Comparison of ENCODE assay signal across 2 cellular contexts in the genomic region with DNA sequence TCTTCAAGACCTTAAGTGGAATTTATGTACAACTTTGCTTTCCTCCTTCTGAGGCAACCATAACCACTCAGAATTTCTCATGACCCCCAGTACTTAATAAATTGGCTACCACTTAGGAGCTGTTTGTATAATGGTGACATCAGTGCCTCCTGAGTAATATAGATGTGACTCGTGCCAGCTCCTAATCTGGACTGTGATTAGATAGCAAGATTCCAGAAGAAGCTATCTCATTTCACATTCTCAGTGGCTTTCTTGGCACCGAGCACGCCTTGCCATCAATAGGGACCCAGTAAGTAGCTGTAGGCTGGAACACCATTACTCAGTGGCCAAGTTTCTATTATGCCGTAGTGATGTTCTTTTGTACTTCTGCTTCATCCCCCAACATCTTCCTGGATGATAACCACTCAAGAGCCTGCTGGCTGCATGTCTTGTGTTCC.
TF ChIP-seq lines count a peak whose summit lies in the region.

No MANE protein-coding gene starts in this region.

TF ChIP-seq in A549, 52 proteins besides CTCF, POLR2A, EP300 and RAD21 (continued from another document):
- TF ChIP-seq CHD4 (IDR thresholded peaks at IDR 0.05; ENCODE audit: borderline replicate concordance) (no peak), KDM1A (IDR thresholded peaks at IDR 0.05; ENCODE audit: low read depth) (no peak), FOXS1 (CRISPR knock-in tag; IDR thresholded peaks at IDR 0.05) (no peak), CBX2 (IDR thresholded peaks at IDR 0.05; ENCODE audit: borderline replicate concordance, low read depth) (no peak), CHD2 (IDR thresholded peaks at IDR 0.05; ENCODE audit: low read length, partially characterized antibody) (no peak)
- TF ChIP-seq, protein P1, sequence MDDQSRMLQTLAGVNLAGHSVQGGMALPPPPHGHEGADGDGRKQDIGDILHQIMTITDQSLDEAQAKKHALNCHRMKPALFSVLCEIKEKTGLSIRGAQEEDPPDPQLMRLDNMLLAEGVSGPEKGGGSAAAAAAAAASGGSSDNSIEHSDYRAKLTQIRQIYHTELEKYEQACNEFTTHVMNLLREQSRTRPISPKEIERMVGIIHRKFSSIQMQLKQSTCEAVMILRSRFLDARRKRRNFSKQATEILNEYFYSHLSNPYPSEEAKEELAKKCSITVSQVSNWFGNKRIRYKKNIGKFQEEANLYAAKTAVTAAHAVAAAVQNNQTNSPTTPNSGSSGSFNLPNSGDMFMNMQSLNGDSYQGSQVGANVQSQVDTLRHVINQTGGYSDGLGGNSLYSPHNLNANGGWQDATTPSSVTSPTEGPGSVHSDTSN (IDR thresholded peaks at IDR 0.05) = no peak
- TF ChIP-seq, protein P2, sequence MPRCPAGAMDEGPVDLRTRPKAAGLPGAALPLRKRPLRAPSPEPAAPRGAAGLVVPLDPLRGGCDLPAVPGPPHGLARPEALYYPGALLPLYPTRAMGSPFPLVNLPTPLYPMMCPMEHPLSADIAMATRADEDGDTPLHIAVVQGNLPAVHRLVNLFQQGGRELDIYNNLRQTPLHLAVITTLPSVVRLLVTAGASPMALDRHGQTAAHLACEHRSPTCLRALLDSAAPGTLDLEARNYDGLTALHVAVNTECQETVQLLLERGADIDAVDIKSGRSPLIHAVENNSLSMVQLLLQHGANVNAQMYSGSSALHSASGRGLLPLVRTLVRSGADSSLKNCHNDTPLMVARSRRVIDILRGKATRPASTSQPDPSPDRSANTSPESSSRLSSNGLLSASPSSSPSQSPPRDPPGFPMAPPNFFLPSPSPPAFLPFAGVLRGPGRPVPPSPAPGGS (IDR thresholded peaks at IDR 0.05) = no peak
- TF ChIP-seq, protein P3, sequence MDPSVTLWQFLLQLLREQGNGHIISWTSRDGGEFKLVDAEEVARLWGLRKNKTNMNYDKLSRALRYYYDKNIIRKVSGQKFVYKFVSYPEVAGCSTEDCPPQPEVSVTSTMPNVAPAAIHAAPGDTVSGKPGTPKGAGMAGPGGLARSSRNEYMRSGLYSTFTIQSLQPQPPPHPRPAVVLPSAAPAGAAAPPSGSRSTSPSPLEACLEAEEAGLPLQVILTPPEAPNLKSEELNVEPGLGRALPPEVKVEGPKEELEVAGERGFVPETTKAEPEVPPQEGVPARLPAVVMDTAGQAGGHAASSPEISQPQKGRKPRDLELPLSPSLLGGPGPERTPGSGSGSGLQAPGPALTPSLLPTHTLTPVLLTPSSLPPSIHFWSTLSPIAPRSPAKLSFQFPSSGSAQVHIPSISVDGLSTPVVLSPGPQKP (IDR thresholded peaks at IDR 0.05; ENCODE audit: low read depth, low read length) = no peak

TF ChIP-seq in HEK293, 187 proteins besides CTCF, POLR2A, EP300 and RAD21 (continued from another document and continues in another):
- TF ChIP-seq, protein P4, sequence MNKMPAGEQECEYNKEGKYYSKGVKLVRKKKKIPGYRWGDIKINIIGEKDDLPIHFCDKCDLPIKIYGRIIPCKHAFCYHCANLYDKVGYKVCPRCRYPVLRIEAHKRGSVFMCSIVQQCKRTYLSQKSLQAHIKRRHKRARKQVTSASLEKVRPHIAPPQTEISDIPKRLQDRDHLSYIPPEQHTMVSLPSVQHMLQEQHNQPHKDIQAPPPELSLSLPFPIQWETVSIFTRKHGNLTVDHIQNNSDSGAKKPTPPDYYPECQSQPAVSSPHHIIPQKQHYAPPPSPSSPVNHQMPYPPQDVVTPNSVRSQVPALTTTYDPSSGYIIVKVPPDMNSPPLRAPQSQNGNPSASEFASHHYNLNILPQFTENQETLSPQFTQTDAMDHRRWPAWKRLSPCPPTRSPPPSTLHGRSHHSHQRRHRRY (tag by site-specific recombination; IDR thresholded peaks at IDR 0.05) = no peak
- TF ChIP-seq, protein P5, sequence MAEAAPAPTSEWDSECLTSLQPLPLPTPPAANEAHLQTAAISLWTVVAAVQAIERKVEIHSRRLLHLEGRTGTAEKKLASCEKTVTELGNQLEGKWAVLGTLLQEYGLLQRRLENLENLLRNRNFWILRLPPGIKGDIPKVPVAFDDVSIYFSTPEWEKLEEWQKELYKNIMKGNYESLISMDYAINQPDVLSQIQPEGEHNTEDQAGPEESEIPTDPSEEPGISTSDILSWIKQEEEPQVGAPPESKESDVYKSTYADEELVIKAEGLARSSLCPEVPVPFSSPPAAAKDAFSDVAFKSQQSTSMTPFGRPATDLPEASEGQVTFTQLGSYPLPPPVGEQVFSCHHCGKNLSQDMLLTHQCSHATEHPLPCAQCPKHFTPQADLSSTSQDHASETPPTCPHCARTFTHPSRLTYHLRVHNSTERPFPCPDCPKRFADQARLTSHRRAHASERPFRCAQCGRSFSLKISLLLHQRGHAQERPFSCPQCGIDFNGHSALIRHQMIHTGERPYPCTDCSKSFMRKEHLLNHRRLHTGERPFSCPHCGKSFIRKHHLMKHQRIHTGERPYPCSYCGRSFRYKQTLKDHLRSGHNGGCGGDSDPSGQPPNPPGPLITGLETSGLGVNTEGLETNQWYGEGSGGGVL (tag by site-specific recombination; IDR thresholded peaks at IDR 0.05) = no peak; the same call in 1 of the 2 replicates
- TF ChIP-seq, protein P6, sequence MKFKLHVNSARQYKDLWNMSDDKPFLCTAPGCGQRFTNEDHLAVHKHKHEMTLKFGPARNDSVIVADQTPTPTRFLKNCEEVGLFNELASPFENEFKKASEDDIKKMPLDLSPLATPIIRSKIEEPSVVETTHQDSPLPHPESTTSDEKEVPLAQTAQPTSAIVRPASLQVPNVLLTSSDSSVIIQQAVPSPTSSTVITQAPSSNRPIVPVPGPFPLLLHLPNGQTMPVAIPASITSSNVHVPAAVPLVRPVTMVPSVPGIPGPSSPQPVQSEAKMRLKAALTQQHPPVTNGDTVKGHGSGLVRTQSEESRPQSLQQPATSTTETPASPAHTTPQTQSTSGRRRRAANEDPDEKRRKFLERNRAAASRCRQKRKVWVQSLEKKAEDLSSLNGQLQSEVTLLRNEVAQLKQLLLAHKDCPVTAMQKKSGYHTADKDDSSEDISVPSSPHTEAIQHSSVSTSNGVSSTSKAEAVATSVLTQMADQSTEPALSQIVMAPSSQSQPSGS (tag by site-specific recombination; IDR thresholded peaks at IDR 0.05; ENCODE audit: low read depth) = peak; percentile 60; the same call in 1 of the 2 replicates
- TF ChIP-seq ZNF341 (tag by site-specific recombination; IDR thresholded peaks at IDR 0.05; ENCODE audit: low read depth) (no peak), ZNF776 (tag by site-specific recombination; IDR thresholded peaks at IDR 0.05; ENCODE audit: borderline replicate concordance) (no peak), ZNF248 (tag by site-specific recombination; IDR thresholded peaks at IDR 0.05) (no peak), BCL11B (tag by site-specific recombination; IDR thresholded peaks at IDR 0.05; ENCODE audit: low read depth) (no peak), ZSCAN16 (tag by site-specific recombination; IDR thresholded peaks at IDR 0.05) (no peak), SCRT1 (tag by site-specific recombination; IDR thresholded peaks at IDR 0.05; ENCODE audit: borderline replicate concordance) (no peak), ZNF114 (tag by site-specific recombination; IDR thresholded peaks at IDR 0.05) (no peak), ZNF560 (tag by site-specific recombination; IDR thresholded peaks at IDR 0.05; ENCODE audit: borderline replicate concordance) (no peak), ZNF132 (tag by site-specific recombination; IDR thresholded peaks at IDR 0.05; ENCODE audit: borderline replicate concordance) (no peak), SP3 (tag by site-specific recombination; IDR thresholded peaks at IDR 0.05) (peak; percentile 44; the same call in 1 of the 2 replicates), ZNF654 (tag by site-specific recombination; IDR thresholded peaks at IDR 0.05; ENCODE audit: low read depth) (no peak), ZNF658 (tag by site-specific recombination; IDR thresholded peaks at IDR 0.05) (no peak), ZNF600 (tag by site-specific recombination; IDR thresholded peaks at IDR 0.05) (peak; percentile 62), ZIC2 (tag by site-specific recombination; IDR thresholded peaks at IDR 0.05) (no peak), ZXDB (tag by site-specific recombination; IDR thresholded peaks at IDR 0.05) (peak; percentile 92), ZNF221 (tag by site-specific recombination; IDR thresholded peaks at IDR 0.05; ENCODE audit: borderline replicate concordance) (no peak), SP7 (tag by site-specific recombination; IDR thresholded peaks at IDR 0.05) (peak; percentile 84), ZNF621 (tag by site-specific recombination; IDR thresholded peaks at IDR 0.05) (no peak)
- TF ChIP-seq, protein P7, sequence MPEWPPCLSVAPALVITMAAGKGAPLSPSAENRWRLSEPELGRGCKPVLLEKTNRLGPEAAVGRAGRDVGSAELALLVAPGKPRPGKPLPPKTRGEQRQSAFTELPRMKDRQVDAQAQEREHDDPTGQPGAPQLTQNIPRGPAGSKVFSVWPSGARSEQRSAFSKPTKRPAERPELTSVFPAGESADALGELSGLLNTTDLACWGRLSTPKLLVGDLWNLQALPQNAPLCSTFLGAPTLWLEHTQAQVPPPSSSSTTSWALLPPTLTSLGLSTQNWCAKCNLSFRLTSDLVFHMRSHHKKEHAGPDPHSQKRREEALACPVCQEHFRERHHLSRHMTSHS (tag by site-specific recombination; IDR thresholded peaks at IDR 0.05) = no peak
- TF ChIP-seq, protein P8, sequence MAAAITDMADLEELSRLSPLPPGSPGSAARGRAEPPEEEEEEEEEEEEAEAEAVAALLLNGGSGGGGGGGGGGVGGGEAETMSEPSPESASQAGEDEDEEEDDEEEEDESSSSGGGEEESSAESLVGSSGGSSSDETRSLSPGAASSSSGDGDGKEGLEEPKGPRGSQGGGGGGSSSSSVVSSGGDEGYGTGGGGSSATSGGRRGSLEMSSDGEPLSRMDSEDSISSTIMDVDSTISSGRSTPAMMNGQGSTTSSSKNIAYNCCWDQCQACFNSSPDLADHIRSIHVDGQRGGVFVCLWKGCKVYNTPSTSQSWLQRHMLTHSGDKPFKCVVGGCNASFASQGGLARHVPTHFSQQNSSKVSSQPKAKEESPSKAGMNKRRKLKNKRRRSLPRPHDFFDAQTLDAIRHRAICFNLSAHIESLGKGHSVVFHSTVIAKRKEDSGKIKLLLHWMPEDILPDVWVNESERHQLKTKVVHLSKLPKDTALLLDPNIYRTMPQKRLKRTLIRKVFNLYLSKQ (tag by site-specific recombination; IDR thresholded peaks at IDR 0.05; ENCODE audit: borderline replicate concordance) = no peak
- TF ChIP-seq, protein P9, sequence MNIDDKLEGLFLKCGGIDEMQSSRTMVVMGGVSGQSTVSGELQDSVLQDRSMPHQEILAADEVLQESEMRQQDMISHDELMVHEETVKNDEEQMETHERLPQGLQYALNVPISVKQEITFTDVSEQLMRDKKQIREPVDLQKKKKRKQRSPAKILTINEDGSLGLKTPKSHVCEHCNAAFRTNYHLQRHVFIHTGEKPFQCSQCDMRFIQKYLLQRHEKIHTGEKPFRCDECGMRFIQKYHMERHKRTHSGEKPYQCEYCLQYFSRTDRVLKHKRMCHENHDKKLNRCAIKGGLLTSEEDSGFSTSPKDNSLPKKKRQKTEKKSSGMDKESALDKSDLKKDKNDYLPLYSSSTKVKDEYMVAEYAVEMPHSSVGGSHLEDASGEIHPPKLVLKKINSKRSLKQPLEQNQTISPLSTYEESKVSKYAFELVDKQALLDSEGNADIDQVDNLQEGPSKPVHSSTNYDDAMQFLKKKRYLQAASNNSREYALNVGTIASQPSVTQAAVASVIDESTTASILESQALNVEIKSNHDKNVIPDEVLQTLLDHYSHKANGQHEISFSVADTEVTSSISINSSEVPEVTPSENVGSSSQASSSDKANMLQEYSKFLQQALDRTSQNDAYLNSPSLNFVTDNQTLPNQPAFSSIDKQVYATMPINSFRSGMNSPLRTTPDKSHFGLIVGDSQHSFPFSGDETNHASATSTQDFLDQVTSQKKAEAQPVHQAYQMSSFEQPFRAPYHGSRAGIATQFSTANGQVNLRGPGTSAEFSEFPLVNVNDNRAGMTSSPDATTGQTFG (tag by site-specific recombination; IDR thresholded peaks at IDR 0.05; ENCODE audit: borderline replicate concordance) = no peak
- TF ChIP-seq, protein P10, sequence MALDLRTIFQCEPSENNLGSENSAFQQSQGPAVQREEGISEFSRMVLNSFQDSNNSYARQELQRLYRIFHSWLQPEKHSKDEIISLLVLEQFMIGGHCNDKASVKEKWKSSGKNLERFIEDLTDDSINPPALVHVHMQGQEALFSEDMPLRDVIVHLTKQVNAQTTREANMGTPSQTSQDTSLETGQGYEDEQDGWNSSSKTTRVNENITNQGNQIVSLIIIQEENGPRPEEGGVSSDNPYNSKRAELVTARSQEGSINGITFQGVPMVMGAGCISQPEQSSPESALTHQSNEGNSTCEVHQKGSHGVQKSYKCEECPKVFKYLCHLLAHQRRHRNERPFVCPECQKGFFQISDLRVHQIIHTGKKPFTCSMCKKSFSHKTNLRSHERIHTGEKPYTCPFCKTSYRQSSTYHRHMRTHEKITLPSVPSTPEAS (tag by site-specific recombination; IDR thresholded peaks at IDR 0.05) = 0 out of 2 replicates have a peak, but pooled peaks have one; percentile 23
- TF ChIP-seq, protein P11, sequence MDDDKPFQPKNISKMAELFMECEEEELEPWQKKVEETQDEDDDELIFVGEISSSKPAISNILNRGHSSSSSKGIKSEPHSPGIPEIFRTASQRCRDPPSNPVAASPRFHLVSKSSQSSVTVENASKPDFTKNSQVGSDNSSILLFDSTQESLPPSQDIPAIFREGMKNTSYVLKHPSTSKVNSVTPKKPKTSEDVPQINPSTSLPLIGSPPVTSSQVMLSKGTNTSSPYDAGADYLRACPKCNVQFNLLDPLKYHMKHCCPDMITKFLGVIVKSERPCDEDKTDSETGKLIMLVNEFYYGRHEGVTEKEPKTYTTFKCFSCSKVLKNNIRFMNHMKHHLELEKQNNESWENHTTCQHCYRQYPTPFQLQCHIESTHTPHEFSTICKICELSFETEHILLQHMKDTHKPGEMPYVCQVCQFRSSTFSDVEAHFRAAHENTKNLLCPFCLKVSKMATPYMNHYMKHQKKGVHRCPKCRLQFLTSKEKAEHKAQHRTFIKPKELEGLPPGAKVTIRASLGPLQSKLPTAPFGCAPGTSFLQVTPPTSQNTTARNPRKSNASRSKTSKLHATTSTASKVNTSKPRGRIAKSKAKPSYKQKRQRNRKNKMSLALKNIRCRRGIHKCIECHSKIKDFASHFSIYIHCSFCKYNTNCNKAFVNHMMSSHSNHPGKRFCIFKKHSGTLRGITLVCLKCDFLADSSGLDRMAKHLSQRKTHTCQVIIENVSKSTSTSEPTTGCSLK (tag by site-specific recombination; IDR thresholded peaks at IDR 0.05) = no peak
- TF ChIP-seq, protein P12, sequence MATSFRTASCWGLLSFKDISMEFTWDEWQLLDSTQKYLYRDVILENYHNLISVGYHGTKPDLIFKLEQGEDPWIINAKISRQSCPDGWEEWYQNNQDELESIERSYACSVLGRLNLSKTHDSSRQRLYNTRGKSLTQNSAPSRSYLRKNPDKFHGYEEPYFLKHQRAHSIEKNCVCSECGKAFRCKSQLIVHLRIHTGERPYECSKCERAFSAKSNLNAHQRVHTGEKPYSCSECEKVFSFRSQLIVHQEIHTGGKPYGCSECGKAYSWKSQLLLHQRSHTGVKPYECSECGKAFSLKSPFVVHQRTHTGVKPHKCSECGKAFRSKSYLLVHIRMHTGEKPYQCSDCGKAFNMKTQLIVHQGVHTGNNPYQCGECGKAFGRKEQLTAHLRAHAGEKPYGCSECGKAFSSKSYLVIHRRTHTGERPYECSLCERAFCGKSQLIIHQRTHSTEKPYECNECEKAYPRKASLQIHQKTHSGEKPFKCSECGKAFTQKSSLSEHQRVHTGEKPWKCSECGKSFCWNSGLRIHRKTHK (tag by site-specific recombination; IDR thresholded peaks at IDR 0.05) = no peak
- TF ChIP-seq, protein P13, sequence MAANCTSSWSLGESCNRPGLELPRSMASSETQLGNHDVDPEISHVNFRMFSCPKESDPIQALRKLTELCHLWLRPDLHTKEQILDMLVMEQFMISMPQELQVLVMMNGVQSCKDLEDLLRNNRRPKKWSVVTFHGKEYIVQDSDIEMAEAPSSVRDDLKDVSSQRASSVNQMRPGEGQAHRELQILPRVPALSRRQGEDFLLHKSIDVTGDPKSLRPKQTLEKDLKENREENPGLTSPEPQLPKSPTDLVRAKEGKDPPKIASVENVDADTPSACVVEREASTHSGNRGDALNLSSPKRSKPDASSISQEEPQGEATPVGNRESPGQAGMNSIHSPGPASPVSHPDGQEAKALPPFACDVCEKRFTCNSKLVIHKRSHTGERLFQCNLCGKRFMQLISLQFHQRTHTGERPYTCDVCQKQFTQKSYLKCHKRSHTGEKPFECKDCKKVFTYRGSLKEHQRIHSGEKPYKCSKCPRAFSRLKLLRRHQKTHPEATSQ (tag by site-specific recombination; IDR thresholded peaks at IDR 0.05) = no peak
